Comparison of ENCODE assay signal across 8 cellular contexts in genomic region chr14:24442240-24443052, GRCh38. TPM values are rescaled to one million over a fixed set of nuclear protein-coding genes. Genes with fewer than 3 reads are reported as not detected.
DNase-seq lines count a peak whose midpoint lies in the region; TF ChIP-seq lines count a peak whose summit lies in the region.

A gene with protein sequence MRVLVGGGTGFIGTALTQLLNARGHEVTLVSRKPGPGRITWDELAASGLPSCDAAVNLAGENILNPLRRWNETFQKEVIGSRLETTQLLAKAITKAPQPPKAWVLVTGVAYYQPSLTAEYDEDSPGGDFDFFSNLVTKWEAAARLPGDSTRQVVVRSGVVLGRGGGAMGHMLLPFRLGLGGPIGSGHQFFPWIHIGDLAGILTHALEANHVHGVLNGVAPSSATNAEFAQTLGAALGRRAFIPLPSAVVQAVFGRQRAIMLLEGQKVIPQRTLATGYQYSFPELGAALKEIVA (minus strand): TSS chr14:24442776. CDS start chr14:24442769, 7 bp downstream.

- peak within 1 kb of the TSS; percentile 92 to 94 (median 92) for H3K4me3 Mint-ChIP-seq in nephron
- H3K4me3 Mint-ChIP-seq in stimulated activated naive CD8-positive, alpha-beta T cell treated with anti-CD3 and anti-CD28 coated beads, Interleukin-15, Interleukin-2, amounts not matched to agents 100 ng/mL and 50 ng/mL, for 24 hours, result peak within 1 kb of the TSS; percentile 93

- H3K27me3 ChIP-seq in H7 (ENCODE audit: control insufficient read depth, insufficient read depth, low read length), result no peaks in the 10 kb centered on the region

- TF ChIP-seq CTCF in fibroblast of the aortic adventitia (IDR thresholded peaks at IDR 0.05; ENCODE audit: insufficient read depth, low read length) (no peak), nephron (IDR thresholded peaks at IDR 0.05; ENCODE audit: unreplicated experiment in 3 of 3) (no peak)

- peak within 1 kb of the TSS; percentile 87 for H3K4me3 ChIP-seq in H7 (ENCODE audit: insufficient read depth, low read depth, low read length)
- peak within 1 kb of the TSS; percentile 96 for H3K4me3 ChIP-seq in fibroblast of the aortic adventitia (ENCODE audit: low read depth, low read length)

- H3K9me3 Mint-ChIP-seq in nephron, result no peaks in the 10 kb centered on the region
- H3K9me3 Mint-ChIP-seq in stimulated activated naive CD8-positive, alpha-beta T cell treated with anti-CD3 and anti-CD28 coated beads, Interleukin-15, Interleukin-2, amounts not matched to agents 100 ng/mL and 50 ng/mL, for 24 hours, result no peaks in the 10 kb centered on the region

- H3K36me3 ChIP-seq in H7 (replicated peaks; ENCODE audit: control insufficient read depth, insufficient read depth, low read length), result peaks cover 17% of the 10 kb centered on the region

- H3K27ac Mint-ChIP-seq in nephron, result peak within 1 kb of the TSS; percentile 96 to 99 (median 98)
- H3K27ac Mint-ChIP-seq in stimulated activated naive CD8-positive, alpha-beta T cell treated with anti-CD3 and anti-CD28 coated beads, Interleukin-15, Interleukin-2, amounts not matched to agents 100 ng/mL and 50 ng/mL, for 24 hours, result peak within 1 kb of the TSS; percentile 98

- peaks cover 10% of the 10 kb centered on the region for H3K4me1 Mint-ChIP-seq in nephron
- peaks cover 51% of the 10 kb centered on the region for H3K4me1 Mint-ChIP-seq in stimulated activated naive CD8-positive, alpha-beta T cell treated with anti-CD3 and anti-CD28 coated beads, Interleukin-15, Interleukin-2, amounts not matched to agents 100 ng/mL and 50 ng/mL, for 24 hours (ENCODE audit: low read depth)

- peak; percentile 98 for DNase-seq in ELR (ENCODE audit: low read depth)
- DNase-seq in H7, result peak; percentile 95
- DNase-seq in M059J (ENCODE audit: low read depth), result peak; percentile 99
- peak; percentile 100 for DNase-seq in SHP77 (lab: John Stamatoyannopoulos, UW)
- DNase-seq in activated effector memory CD4-positive, alpha-beta T cell treated with Interleukin-2 at 50 U/mL for 16 hours, result peak; percentile 95
- peak; percentile 100 for DNase-seq in fibroblast of the aortic adventitia (ENCODE audit: low read depth)

- no peaks in the 10 kb centered on the region for H3K27me3 Mint-ChIP-seq in nephron (ENCODE audit: low read depth)
- no peaks in the 10 kb centered on the region for H3K27me3 Mint-ChIP-seq in stimulated activated naive CD8-positive, alpha-beta T cell treated with anti-CD3 and anti-CD28 coated beads, Interleukin-15, Interleukin-2, amounts not matched to agents 100 ng/mL and 50 ng/mL, for 24 hours

- H3K36me3 Mint-ChIP-seq in nephron (ENCODE audit: low read depth), result peaks cover 44% of the 10 kb centered on the region
- H3K36me3 Mint-ChIP-seq in stimulated activated naive CD8-positive, alpha-beta T cell treated with anti-CD3 and anti-CD28 coated beads, Interleukin-15, Interleukin-2, amounts not matched to agents 100 ng/mL and 50 ng/mL, for 24 hours (ENCODE audit: low read depth), result peaks cover 43% of the 10 kb centered on the region

RNA-seq across cellular contexts. Expression of the gene that starts here (rescaled TPM):
- total RNA-seq in H7 (2014; rRNA removed; shearing (Covaris generic)), result 23.5 and 26.7 TPM in 2 replicates
- 12.4 and 13.2 TPM in 2 replicates for total RNA-seq in M059J (2014; rRNA removed; shearing (Covaris generic))
- total RNA-seq in fibroblast of the aortic adventitia (ENCODE audit: low replicate concordance), result 12.6 and 13.7 TPM in 2 replicates

Comparison
In these comparisons a context has a peak if more than half of its experiments do, and no peak if none do; other contexts are left out.
1. Peak in every context shown above with its lines: DNase-seq and H3K4me3 ChIP-seq.